ENCODE assay signal across 12 cellular contexts in the genomic region with DNA sequence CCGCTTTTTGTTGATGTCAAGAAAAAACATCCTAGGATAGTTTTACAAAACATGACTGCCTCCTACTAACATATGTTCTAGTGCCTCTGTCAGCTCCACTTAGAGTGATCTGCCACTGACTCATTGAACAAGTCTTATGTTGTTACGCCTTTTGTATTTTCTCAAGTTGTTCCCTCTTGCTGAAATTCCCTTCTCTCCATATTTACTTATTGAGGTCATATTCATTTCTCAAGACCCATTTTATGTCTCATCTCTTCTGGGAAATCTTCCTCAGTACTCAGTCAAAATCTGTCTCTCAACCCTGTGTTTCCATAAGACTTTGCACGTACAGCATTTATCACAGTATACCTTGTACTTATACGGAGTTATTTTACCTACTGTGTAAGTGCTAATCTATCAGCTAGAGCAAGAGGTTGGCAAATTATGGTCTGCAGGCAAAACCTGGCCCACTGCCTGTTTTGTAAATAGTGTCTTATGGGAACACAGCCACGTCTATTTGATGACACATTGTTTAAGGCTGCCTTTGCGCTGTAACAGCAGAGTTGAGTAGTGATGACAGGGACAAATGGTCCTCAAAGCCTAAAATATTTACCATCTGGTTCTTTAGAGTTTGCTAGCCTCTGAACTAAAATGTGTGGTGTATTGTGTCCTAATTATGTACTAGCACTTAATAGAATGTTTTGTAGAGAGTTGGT.
DNase-seq lines count a peak whose midpoint lies in the region; ATAC-seq and TF ChIP-seq lines count a peak whose summit lies in the region.
"Had no signal": no experiment of that assay in that cellular context is flagged by ENCODE, and none has a peak within 500 bp of the region (broad histone marks: within the 10 kb centered on the region; RNA-seq: fewer than 3 reads in every experiment).

No MANE protein-coding gene starts in this region.

- intact Hi-C loops in prostate gland (cut with DNase I), result no loop called here

- H3K4me1 ChIP-seq in adipocyte (ENCODE audit: control insufficient read depth, insufficient read depth, low read length), result peaks cover 6% of the 10 kb centered on the region
- no peaks in the 10 kb centered on the region for H3K4me1 ChIP-seq in prostate gland (replicated peaks)
- H3K4me1 ChIP-seq: SJCRH30, thyroid gland had no signal

- peak; percentile 49 for DNase-seq in Ammon's horn (ENCODE audit: low spot score)
- DNase-seq in NCI-H1417 treated with DMSO at 0.1 percent for 48 hours (lab: John Stamatoyannopoulos, UW), result peak; percentile 72
- DNase-seq in adipocyte (ENCODE audit: low read depth), result peak; percentile 38
- DNase-seq in glutamatergic neuron, result no peak
- DNase-seq in stimulated activated CD4-positive, alpha-beta T cell treated with anti-CD3 and anti-CD28 coated beads, Interleukin-4, amount 100 ng/mL, for 1 hour, result no peak
- DNase-seq in NCI-H82 treated with DMSO at 0.1 percent for 48 hours (lab: John Stamatoyannopoulos, UW; ENCODE audit: unreplicated experiment), result no peak
- DNase-seq in prostate gland (ENCODE audit: low spot score), result no peak
- DNase-seq: activated B cell treated with CpG ODN at 0.5 μM for 24 hours, SJCRH30, thyroid gland had no signal

- H3K27ac ChIP-seq in prostate gland, result no peak overlapping the region
- H3K27ac ChIP-seq: SJCRH30, thyroid gland had no signal

- H3K9me3 ChIP-seq in adipocyte (ENCODE audit: control insufficient read depth, low read length) (no peaks in the 10 kb centered on the region), prostate gland (no peaks in the 10 kb centered on the region)
- H3K9me3 ChIP-seq: SJCRH30, thyroid gland had no signal

- H3K27me3 ChIP-seq in adipocyte (replicated peaks; ENCODE audit: control insufficient read depth, insufficient read depth, low read length), result no peaks in the 10 kb centered on the region
- H3K27me3 ChIP-seq in prostate gland (replicated peaks; ENCODE audit: insufficient read depth), result no peaks in the 10 kb centered on the region
- H3K27me3 ChIP-seq: SJCRH30, thyroid gland had no signal

- TF ChIP-seq CTCF in glutamatergic neuron (IDR thresholded peaks at IDR 0.05; ENCODE audit: partially characterized antibody, unreplicated experiment) (no peak), prostate gland (IDR thresholded peaks at IDR 0.05) (no peak)

- H3K9ac ChIP-seq in adipocyte (ENCODE audit: low read length), result no peak overlapping the region

- whole genome bisulfite sequencing in prostate gland, result 75% methylated on average over 6 of the region's 6 CpGs

- H3K4me3 Mint-ChIP-seq in glutamatergic neuron (ENCODE audit: unreplicated experiment), result no peak overlapping the region
- H3K4me3 Mint-ChIP-seq: activated B cell treated with CpG ODN at 0.5 μM for 24 hours; activated T-helper 17 cell treated with anti-CD3 and anti-CD28 coated beads, Interleukin-2, amount 50 U/mL, for 72 hours had no signal

- H3K4me3 ChIP-seq in adipocyte (ENCODE audit: low read length) (peak overlapping the region; percentile 36), prostate gland (no peak overlapping the region)
- H3K4me3 ChIP-seq: SJCRH30, thyroid gland had no signal

- H3K27ac Mint-ChIP-seq in glutamatergic neuron (ENCODE audit: unreplicated experiment), result peak overlapping the region; percentile 59
- H3K27ac Mint-ChIP-seq: activated B cell treated with CpG ODN at 0.5 μM for 24 hours; activated T-helper 17 cell treated with anti-CD3 and anti-CD28 coated beads, Interleukin-2, amount 50 U/mL, for 72 hours had no signal

- H3K9me3 Mint-ChIP-seq in glutamatergic neuron (ENCODE audit: unreplicated experiment), result peaks cover 4% of the 10 kb centered on the region
- H3K9me3 Mint-ChIP-seq: activated B cell treated with CpG ODN at 0.5 μM for 24 hours had no signal

- no peak for ATAC-seq in GM18505 (IDR thresholded peaks at IDR 0.05; ENCODE audit: unreplicated experiment)
- ATAC-seq: activated T-helper 17 cell treated with anti-CD3 and anti-CD28 coated beads, Interleukin-2, amount 50 U/mL, for 72 hours had no signal

- H3K36me3 ChIP-seq in adipocyte (ENCODE audit: control insufficient read depth, insufficient read depth, low read length, severe bottlenecking) (no peaks in the 10 kb centered on the region), prostate gland (no peaks in the 10 kb centered on the region)
- H3K36me3 ChIP-seq: SJCRH30, thyroid gland had no signal

- peaks cover 23% of the 10 kb centered on the region for H3K4me1 Mint-ChIP-seq in glutamatergic neuron (ENCODE audit: low read depth, unreplicated experiment)
- H3K4me1 Mint-ChIP-seq: activated B cell treated with CpG ODN at 0.5 μM for 24 hours; activated T-helper 17 cell treated with anti-CD3 and anti-CD28 coated beads, Interleukin-2, amount 50 U/mL, for 72 hours had no signal

- H3K36me3 Mint-ChIP-seq in glutamatergic neuron (ENCODE audit: unreplicated experiment), result no peaks in the 10 kb centered on the region

- H3K27me3 Mint-ChIP-seq in glutamatergic neuron (ENCODE audit: unreplicated experiment), result no peaks in the 10 kb centered on the region
- H3K27me3 Mint-ChIP-seq: activated B cell treated with CpG ODN at 0.5 μM for 24 hours had no signal

- TF ChIP-seq POLR2A in prostate gland (IDR thresholded peaks at IDR 0.05) (no peak), GM18505 (IDR thresholded peaks at IDR 0.05; ENCODE audit: borderline replicate concordance, extremely low read depth, insufficient read depth, insufficient read length) (no peak)

Comparison
In these comparisons a context has a peak if more than half of its experiments do, and no peak if none do; other contexts are left out.
1. DNase-seq: peak in Ammon's horn (single experiment), NCI-H1417 treated with DMSO at 0.1 percent for 48 hours (single experiment) and adipocyte (single experiment); none in glutamatergic neuron (single experiment), stimulated activated CD4-positive, alpha-beta T cell treated with anti-CD3 and anti-CD28 coated beads, Interleukin-4, amount 100 ng/mL, for 1 hour (single experiment), NCI-H82 treated with DMSO at 0.1 percent for 48 hours (single experiment) and prostate gland (single experiment).